Comparison of ENCODE assay signal across 9 cellular contexts in genomic region chr20:19756756-19757486, GRCh38. TPM values are rescaled to one million over a fixed set of nuclear protein-coding genes. Genes with fewer than 3 reads are reported as not detected.
DNase-seq lines count a peak whose midpoint lies in the region; ATAC-seq and TF ChIP-seq lines count a peak whose summit lies in the region.
"Had no signal": no experiment of that assay in that cellular context is flagged by ENCODE, and none has a peak within 500 bp of the region (broad histone marks: within the 10 kb centered on the region; RNA-seq: fewer than 3 reads in every experiment).

No MANE protein-coding gene starts in this region.

- peaks cover 25% of the 10 kb centered on the region for H3K27me3 ChIP-seq in HUES6 (ENCODE audit: control insufficient read depth, insufficient read depth, low read length)

- DNase-seq in kidney tubule cell (ENCODE audit: low spot score): peak; percentile 34
- DNase-seq in substantia nigra (lab: John Stamatoyannopoulos, UW): peak in 1 of 49 donors; percentile 60
- no peak for DNase-seq in activated naive CD4-positive, alpha-beta T cell treated with anti-CD3 and anti-CD28 coated beads, Interleukin-2, amount 10 ng/mL, durations not matched to agents 7 days and 5 days
- no peak for DNase-seq in activated CD4-positive, alpha-beta T cell treated with anti-CD3 and anti-CD28 coated beads, Interleukin-2, amount 10 ng/mL, durations not matched to agents 24 days and 14 days
- DNase-seq in COLO829 (ENCODE audit: low spot score): no peak
- DNase-seq in omental fat pad (ENCODE audit: low spot score): no peak

- H3K9me3 ChIP-seq in HUES6 (ENCODE audit: control insufficient read depth, insufficient read depth, low read depth, low read length): no peaks in the 10 kb centered on the region

- H3K4me3 ChIP-seq in HUES6 (ENCODE audit: low read depth, low read length): peak overlapping the region; percentile 94

- 9 to 23% (median 20%) methylated on average over 22 of the region's 22 CpGs for WGBS in adipose tissue, 3 donors

- no peak overlapping the region for H3K27ac Mint-ChIP-seq in activated naive CD4-positive, alpha-beta T cell treated with anti-CD3 and anti-CD28 coated beads, Interleukin-2, amount 10 ng/mL, durations not matched to agents 7 days and 5 days
- H3K27ac Mint-ChIP-seq in activated CD4-positive, alpha-beta T cell treated with anti-CD3 and anti-CD28 coated beads, Interleukin-2, amount 10 ng/mL, durations not matched to agents 24 days and 14 days: no peak overlapping the region

- intact Hi-C loops in activated CD4-positive, alpha-beta T cell treated with anti-CD3 and anti-CD28 coated beads, Interleukin-2, amount 10 ng/mL, durations not matched to agents 24 days and 14 days (cut with micrococcal nuclease): no loop called here

- CTCF ChIA-PET in activated naive CD4-positive, alpha-beta T cell treated with anti-CD3 and anti-CD28 coated beads, Interleukin-2, amount 10 ng/mL, durations not matched to agents 7 days and 5 days (lab: Charles Lee): no interaction called here

- peak overlapping the region; percentile 37 for H3K9ac ChIP-seq in HUES6 (ENCODE audit: low read length)

- peak overlapping the region; percentile 8; the same call in 1 of the 2 replicates for H3K27ac ChIP-seq in HUES6 (ENCODE audit: low read depth, low read length)
- peak overlapping the region; percentile 19 for H3K27ac ChIP-seq in adipose tissue (ENCODE audit: low read depth, low read length)
- H3K27ac ChIP-seq in substantia nigra (ENCODE audit: low read depth, low read length, poor library complexity, severe bottlenecking): peak overlapping the region; percentile 91

- peaks cover 9% of the 10 kb centered on the region for H3K4me1 ChIP-seq in HUES6 (ENCODE audit: control insufficient read depth, insufficient read depth, low read length)

- no peaks in the 10 kb centered on the region for H3K4me1 Mint-ChIP-seq in activated naive CD4-positive, alpha-beta T cell treated with anti-CD3 and anti-CD28 coated beads, Interleukin-2, amount 10 ng/mL, durations not matched to agents 7 days and 5 days
- H3K4me1 Mint-ChIP-seq in activated CD4-positive, alpha-beta T cell treated with anti-CD3 and anti-CD28 coated beads, Interleukin-2, amount 10 ng/mL, durations not matched to agents 24 days and 14 days: no peaks in the 10 kb centered on the region

- H3K36me3 ChIP-seq in HUES6 (ENCODE audit: control insufficient read depth, insufficient read depth, low read length): no peaks in the 10 kb centered on the region

- H3K9me3 Mint-ChIP-seq in activated naive CD4-positive, alpha-beta T cell treated with anti-CD3 and anti-CD28 coated beads, Interleukin-2, amount 10 ng/mL, durations not matched to agents 7 days and 5 days: no peaks in the 10 kb centered on the region
- no peaks in the 10 kb centered on the region for H3K9me3 Mint-ChIP-seq in activated CD4-positive, alpha-beta T cell treated with anti-CD3 and anti-CD28 coated beads, Interleukin-2, amount 10 ng/mL, durations not matched to agents 24 days and 14 days

- no peak for ATAC-seq in omental fat pad (ENCODE audit: low FRiP score)

- H3K36me3 Mint-ChIP-seq in activated naive CD4-positive, alpha-beta T cell treated with anti-CD3 and anti-CD28 coated beads, Interleukin-2, amount 10 ng/mL, durations not matched to agents 7 days and 5 days: no peaks in the 10 kb centered on the region
- H3K36me3 Mint-ChIP-seq in activated CD4-positive, alpha-beta T cell treated with anti-CD3 and anti-CD28 coated beads, Interleukin-2, amount 10 ng/mL, durations not matched to agents 24 days and 14 days (ENCODE audit: low read depth): no peaks in the 10 kb centered on the region

- peaks cover 49% of the 10 kb centered on the region for H3K27me3 Mint-ChIP-seq in activated naive CD4-positive, alpha-beta T cell treated with anti-CD3 and anti-CD28 coated beads, Interleukin-2, amount 10 ng/mL, durations not matched to agents 7 days and 5 days
- peaks cover 36% of the 10 kb centered on the region for H3K27me3 Mint-ChIP-seq in activated CD4-positive, alpha-beta T cell treated with anti-CD3 and anti-CD28 coated beads, Interleukin-2, amount 10 ng/mL, durations not matched to agents 24 days and 14 days

- no peak overlapping the region for H3K4me3 Mint-ChIP-seq in activated naive CD4-positive, alpha-beta T cell treated with anti-CD3 and anti-CD28 coated beads, Interleukin-2, amount 10 ng/mL, durations not matched to agents 7 days and 5 days
- H3K4me3 Mint-ChIP-seq in activated CD4-positive, alpha-beta T cell treated with anti-CD3 and anti-CD28 coated beads, Interleukin-2, amount 10 ng/mL, durations not matched to agents 24 days and 14 days: no peak overlapping the region

- TF ChIP-seq CTCF in omental fat pad (IDR thresholded peaks at IDR 0.05): no peak

RNA-seq across cellular contexts. Expression of gene RIN2, which starts 1.1 kb away (rescaled TPM):
- polyA plus RNA-seq in adipose tissue: 10 to 100 TPM in 2 of 3 donors, 1 to 10 TPM in 1; 8.7 to 24.9 (median 15.0) TPM
- total RNA-seq in activated CD4-positive, alpha-beta T cell treated with anti-CD3 and anti-CD28 coated beads, Interleukin-2, amount 10 ng/mL, durations not matched to agents 24 days and 14 days: not detected in 2 replicates
- total RNA-seq in omental fat pad: 100 to 1,000 TPM in 1 of 4 donors, 10 to 100 TPM in 3; 40.2 to 117 (median 73.6) TPM
- total RNA-seq: T-helper 1 cell treated with Interleukin-12 subunit alpha and Interleukin-12 subunit beta and Interleukin-4 antibody, amounts not matched to agents 30 ng/mL and 1 ng/mL, for 36 hours had no signal

Comparison
In these comparisons a context has a peak if more than half of its experiments do, and no peak if none do; other contexts are left out.
1. H3K27ac ChIP-seq: peak in every context shown above with its lines; median percentile 91 in substantia nigra; 19 in adipose tissue; 8 in HUES6.
2. RNA of gene RIN2, which starts 1.1 kb away (total RNA-seq): 40.2 to 117 TPM in omental fat pad; not detected in activated CD4-positive, alpha-beta T cell treated with anti-CD3 and anti-CD28 coated beads, Interleukin-2, amount 10 ng/mL, durations not matched to agents 24 days and 14 days; every median in the first group is over 10 times any median in the second.